8 cellular contexts compared by ENCODE assay signal in the genomic region with DNA sequence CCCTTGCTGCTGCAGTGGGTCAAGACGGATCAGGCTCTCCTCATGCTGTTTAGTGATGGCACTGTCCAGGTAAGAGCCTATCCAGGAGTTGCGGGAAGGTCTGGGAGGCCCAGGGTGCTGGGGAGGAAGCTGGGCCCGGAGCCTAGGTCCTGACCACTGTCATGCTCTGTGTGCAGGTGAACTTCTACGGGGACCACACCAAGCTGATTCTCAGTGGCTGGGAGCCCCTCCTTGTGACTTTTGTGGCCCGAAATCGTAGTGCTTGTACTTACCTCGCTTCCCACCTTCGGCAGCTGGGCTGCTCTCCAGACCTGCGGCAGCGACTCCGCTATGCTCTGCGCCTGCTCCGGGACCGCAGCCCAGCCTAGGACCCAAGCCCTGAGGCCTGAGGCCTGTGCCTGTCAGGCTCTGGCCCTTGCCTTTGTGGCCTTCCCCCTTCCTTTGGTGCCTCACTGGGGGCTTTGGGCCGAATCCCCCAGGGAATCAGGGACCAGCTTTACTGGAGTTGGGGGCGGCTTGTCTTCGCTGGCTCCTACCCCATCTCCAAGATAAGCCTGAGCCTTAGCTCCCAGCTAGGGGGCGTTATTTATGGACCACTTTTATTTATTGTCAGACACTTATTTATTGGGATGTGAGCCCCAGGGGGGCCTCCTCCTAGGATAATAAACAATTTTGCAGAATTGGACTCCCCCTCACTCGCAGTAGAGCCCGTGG. TPM values are rescaled to one million over a fixed set of nuclear protein-coding genes. Genes with fewer than 3 reads are reported as not detected.
DNase-seq lines count a peak whose midpoint lies in the region; ATAC-seq and TF ChIP-seq lines count a peak whose summit lies in the region.
"Had no signal": no experiment of that assay in that cellular context is flagged by ENCODE, and none has a peak within 500 bp of the region (broad histone marks: within the 10 kb centered on the region; RNA-seq: fewer than 3 reads in every experiment).

No MANE protein-coding gene starts in this region.

- H3K27ac ChIP-seq in left ventricle myocardium inferior (replicated peaks) (peak overlapping the region; percentile 100), upper lobe of right lung (peak overlapping the region; percentile 100)

- in situ Hi-C loops in ACHN (cut with HindIII; ENCODE audit: low pct_ligation_motif_present, low pct_unique_long_range_greater_than_20kb, low sequenced_read_pairs) = no loop called here

- peak overlapping the region; percentile 98 for H3K4me3 Mint-ChIP-seq in activated naive CD4-positive, alpha-beta T cell treated with anti-CD3 and anti-CD28 coated beads, Interleukin-2, amount 50 U/mL, for 24 hours

- H3K4me1 Mint-ChIP-seq in activated naive CD4-positive, alpha-beta T cell treated with anti-CD3 and anti-CD28 coated beads, Interleukin-2, amount 50 U/mL, for 24 hours = peaks cover 63% of the 10 kb centered on the region

- H3K27me3 ChIP-seq in left ventricle myocardium inferior (ENCODE audit: low read depth) (no peaks in the 10 kb centered on the region), upper lobe of right lung (no peaks in the 10 kb centered on the region)

- TF ChIP-seq CTCF in left ventricle myocardium inferior (IDR thresholded peaks at IDR 0.05; ENCODE audit: borderline replicate concordance) (no peak), upper lobe of right lung (IDR thresholded peaks at IDR 0.05) (no peak)

- H3K27me3 Mint-ChIP-seq in activated naive CD4-positive, alpha-beta T cell treated with anti-CD3 and anti-CD28 coated beads, Interleukin-2, amount 50 U/mL, for 24 hours = no peaks in the 10 kb centered on the region
- H3K27me3 Mint-ChIP-seq: IgD-negative memory B cell had no signal

- H3K4me1 ChIP-seq in left ventricle myocardium inferior (peaks cover 99% of the 10 kb centered on the region), upper lobe of right lung (peaks cover 74% of the 10 kb centered on the region)

- intact Hi-C loops in left ventricle myocardium inferior (cut with micrococcal nuclease) = no loop called here
- intact Hi-C loops in upper lobe of right lung (cut with DNase I) = no loop called here

- peaks cover 30% of the 10 kb centered on the region for H3K36me3 Mint-ChIP-seq in activated naive CD4-positive, alpha-beta T cell treated with anti-CD3 and anti-CD28 coated beads, Interleukin-2, amount 50 U/mL, for 24 hours

- ATAC-seq in upper lobe of right lung = no peak
- ATAC-seq: Panc1 had no signal

- H3K27ac Mint-ChIP-seq in activated naive CD4-positive, alpha-beta T cell treated with anti-CD3 and anti-CD28 coated beads, Interleukin-2, amount 50 U/mL, for 24 hours = peak overlapping the region; percentile 77

- H3K9me3 ChIP-seq in left ventricle myocardium inferior (replicated peaks) (no peaks in the 10 kb centered on the region), upper lobe of right lung (no peaks in the 10 kb centered on the region)

- H3K36me3 ChIP-seq in left ventricle myocardium inferior (peaks cover 43% of the 10 kb centered on the region), upper lobe of right lung (peaks cover 44% of the 10 kb centered on the region)

- H3K4me3 ChIP-seq in left ventricle myocardium inferior (peak overlapping the region; percentile 61), upper lobe of right lung (no peak overlapping the region)

- no peaks in the 10 kb centered on the region for H3K9me3 Mint-ChIP-seq in activated naive CD4-positive, alpha-beta T cell treated with anti-CD3 and anti-CD28 coated beads, Interleukin-2, amount 50 U/mL, for 24 hours
- H3K9me3 Mint-ChIP-seq: IgD-negative memory B cell had no signal

- no peak for DNase-seq in activated naive CD4-positive, alpha-beta T cell treated with Interleukin-2 at 50 U/mL for 16 hours
- DNase-seq in left ventricle myocardium inferior (peak; percentile 13), upper lobe of right lung (peak; percentile 67), ACHN (no peak), SKM-1 treated with dmso at 0.1 percent for 144 hours (lab: John Stamatoyannopoulos, UW; ENCODE audit: unreplicated experiment) (no peak)

RNA-seq across cellular contexts. Expression of gene DYNLT4, which starts 1.7 kb away (rescaled TPM):
- 1.9 TPM for total RNA-seq in left ventricle myocardium inferior
- not detected for total RNA-seq in upper lobe of right lung

RNA-seq across cellular contexts. Expression of gene BTBD19, which starts 2.9 kb away (rescaled TPM):
- total RNA-seq in left ventricle myocardium inferior = 3.5 TPM
- 9.2 TPM for total RNA-seq in upper lobe of right lung

RNA-seq across cellular contexts. Expression of gene PLK3, which starts 5.3 kb away (rescaled TPM):
- total RNA-seq in left ventricle myocardium inferior (5.4 TPM), upper lobe of right lung (38.8 TPM)

RNA-seq across cellular contexts. Expression of gene BEST4, which starts 17.5 kb away (rescaled TPM):
- 0.11 TPM for total RNA-seq in left ventricle myocardium inferior
- total RNA-seq in upper lobe of right lung = not detected

RNA-seq across cellular contexts. Expression of gene RPS8, which starts 30.1 kb away (rescaled TPM):
- total RNA-seq in left ventricle myocardium inferior = 717 TPM
- total RNA-seq in upper lobe of right lung = 1,338 TPM

Comparison
In these comparisons a context has a peak if more than half of its experiments do, and no peak if none do; other contexts are left out.
1. DNase-seq: peak in left ventricle myocardium inferior (single experiment) and upper lobe of right lung (single experiment); none in activated naive CD4-positive, alpha-beta T cell treated with Interleukin-2 at 50 U/mL for 16 hours (single experiment), ACHN (single experiment) and SKM-1 treated with dmso at 0.1 percent for 144 hours (single experiment).